ENCODE assay signal across 8 cellular contexts in the genomic region with DNA sequence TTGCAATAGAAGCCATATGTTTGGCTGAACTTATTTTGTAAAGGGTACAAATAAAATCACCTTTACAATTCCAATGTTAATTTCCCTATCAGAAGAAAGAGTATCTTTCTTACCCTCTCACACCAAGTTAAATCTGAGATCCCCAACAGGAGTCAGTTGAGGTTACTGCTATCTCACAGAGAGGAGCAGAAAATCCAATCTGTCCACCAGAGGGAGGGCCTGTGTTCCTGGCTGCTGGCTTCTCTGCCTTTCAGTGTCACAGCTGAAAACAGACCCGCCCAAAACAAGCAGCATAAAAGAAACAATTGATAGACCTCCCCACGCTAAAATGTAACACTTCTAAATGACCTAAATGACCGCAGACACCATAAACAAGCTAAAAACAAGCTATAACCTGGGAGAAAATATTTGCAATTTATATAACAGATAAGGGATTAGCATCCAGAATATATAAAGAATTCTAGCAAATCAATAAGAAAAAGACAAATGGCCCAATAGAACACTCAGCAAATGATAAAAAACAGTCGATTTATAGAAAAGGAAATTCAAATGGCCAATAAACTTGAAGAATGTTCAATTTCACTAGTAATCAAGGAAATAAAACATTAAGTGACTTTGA. TPM values are rescaled to one million over a fixed set of nuclear protein-coding genes. Genes with fewer than 3 reads are reported as not detected.
DNase-seq lines count a peak whose midpoint lies in the region; ATAC-seq and TF ChIP-seq lines count a peak whose summit lies in the region.

No MANE protein-coding gene starts in this region.

- H3K4me3 ChIP-seq in DOHH2 (ENCODE audit: low read length) (no peak overlapping the region), LNCaP clone FGC (ENCODE audit: low read depth, low read length) (no peak overlapping the region), right atrium auricular region (no peak overlapping the region), retinal pigment epithelial cell (ENCODE audit: low read length) (no peak overlapping the region)

- H4K20me1 ChIP-seq in DOHH2 (ENCODE audit: control insufficient read depth, insufficient read depth, low read depth, low read length) = no peaks in the 10 kb centered on the region

- H3K27ac ChIP-seq in DOHH2 (ENCODE audit: low read depth, low read length) (no peak overlapping the region), angular gyrus (ENCODE audit: low read depth, low read length) (peak overlapping the region; percentile 65), right atrium auricular region (no peak overlapping the region)

- no peaks in the 10 kb centered on the region for H3K79me2 ChIP-seq in DOHH2 (ENCODE audit: control insufficient read depth, low read length)

- ATAC-seq in HG03280 (IDR thresholded peaks at IDR 0.05; ENCODE audit: unreplicated experiment) (no peak), GM21390 (IDR thresholded peaks at IDR 0.05; ENCODE audit: unreplicated experiment) (no peak)

- no peaks in the 10 kb centered on the region for H3F3A ChIP-seq in DOHH2 (ENCODE audit: control insufficient read depth, insufficient read depth)

- H3K27me3 ChIP-seq in DOHH2 (ENCODE audit: control insufficient read depth, low read length) (no peaks in the 10 kb centered on the region; the same call in 1 of the 2 replicates), right atrium auricular region (no peaks in the 10 kb centered on the region)

- no peak overlapping the region for H3K4me2 ChIP-seq in DOHH2 (ENCODE audit: low read length)

- DNase-seq in LNCaP clone FGC (ENCODE audit: low read depth) = peak; percentile 32
- peak; percentile 24 for DNase-seq in SHP77 treated with DMSO at 0.1 percent for 48 hours (lab: John Stamatoyannopoulos, UW)
- DNase-seq in right atrium auricular region (ENCODE audit: low spot score) = peak; percentile 72
- DNase-seq in retinal pigment epithelial cell (ENCODE audit: low read depth) = peak; percentile 11

- no peaks in the 10 kb centered on the region for H3K4me1 ChIP-seq in DOHH2 (ENCODE audit: control insufficient read depth, low read length)
- H3K4me1 ChIP-seq in right atrium auricular region = no peaks in the 10 kb centered on the region

- no peaks in the 10 kb centered on the region for H3K36me3 ChIP-seq in DOHH2 (ENCODE audit: control insufficient read depth, low read length)
- H3K36me3 ChIP-seq in right atrium auricular region = no peaks in the 10 kb centered on the region

- TF ChIP-seq CTCF in DOHH2 (IDR thresholded peaks at IDR 0.05; ENCODE audit: low read depth, low read length, poor library complexity, severe bottlenecking) (peak; percentile 58), LNCaP clone FGC (IDR thresholded peaks at IDR 0.05; ENCODE audit: control insufficient read depth, extremely low read depth, insufficient read depth) (peak; percentile 88), right atrium auricular region (IDR thresholded peaks at IDR 0.05) (peak; percentile 57 to 74), retinal pigment epithelial cell (conservative IDR thresholded peaks at IDR 0.05; ENCODE audit: low read depth, low read length) (peak; percentile 80)

- H3K9me3 ChIP-seq in DOHH2 (ENCODE audit: control insufficient read depth, insufficient read depth, low read length) = no peaks in the 10 kb centered on the region
- no peaks in the 10 kb centered on the region for H3K9me3 ChIP-seq in right atrium auricular region

- H3K9me2 ChIP-seq in DOHH2 (replicated peaks; ENCODE audit: control insufficient read depth, low read length) = no peaks in the 10 kb centered on the region

RNA-seq across cellular contexts. Expression of a gene that starts 24.5 kb away (rescaled TPM):
- total RNA-seq in right atrium auricular region = 1 to 10 TPM; 5.9 to 8.7 TPM

Comparison
In these comparisons a context has a peak if more than half of its experiments do, and no peak if none do; other contexts are left out.
1. DNase-seq: peak in every context shown above with its lines; median percentile 72 in right atrium auricular region; 32 in LNCaP clone FGC; 24 in SHP77 treated with DMSO at 0.1 percent for 48 hours; 11 in retinal pigment epithelial cell.